ENCODE assay signal across 1 cellular context in genomic region chr1:228867951-228868730, GRCh38.
TF ChIP-seq lines count a peak whose summit lies in the region.

No MANE protein-coding gene starts in this region.

TF ChIP-seq in WTC11, 78 proteins besides CTCF, POLR2A, EP300 and RAD21 (continued from another document):
- TF ChIP-seq AFF4 (CRISPR knock-in tag; IDR thresholded peaks at IDR 0.05; ENCODE audit: borderline replicate concordance) = no peak
- TF ChIP-seq NR1H2 (CRISPR knock-in tag; IDR thresholded peaks at IDR 0.05) = no peak
